Comparison of ENCODE assay signal across 35 cellular contexts in the genomic region with DNA sequence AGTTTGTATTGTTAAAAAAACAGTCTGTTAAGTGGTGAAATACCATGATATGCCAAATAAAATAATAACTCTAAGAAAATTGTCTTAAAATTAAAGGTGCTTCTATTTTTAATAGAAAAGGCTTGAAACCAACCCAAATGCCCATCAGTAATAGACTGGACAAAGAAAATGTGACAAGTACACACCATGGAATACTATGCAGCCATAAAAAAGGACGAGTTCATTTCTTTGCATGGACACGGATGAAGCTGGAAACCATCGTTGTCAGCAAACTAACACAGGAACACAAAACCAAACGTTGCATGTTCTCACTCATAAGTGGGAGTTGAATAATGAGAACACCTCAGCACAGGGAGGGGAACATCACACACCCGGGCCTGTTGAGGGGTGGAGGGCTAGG. TPM values are rescaled to one million over a fixed set of nuclear protein-coding genes. Genes with fewer than 3 reads are reported as not detected.
"Had no signal": no experiment of that assay in that cellular context is flagged by ENCODE, and none has a peak within 500 bp of the region (broad histone marks: within the 10 kb centered on the region; RNA-seq: fewer than 3 reads in every experiment).

No MANE protein-coding gene starts in this region.

- H3K4me1 ChIP-seq: adrenal gland, ascending aorta, body of pancreas, breast epithelium had no signal

- DNase-seq: activated effector memory CD4-positive, alpha-beta T cell treated with anti-CD3 and anti-CD28 coated beads, Interleukin-2, amount 50 U/mL, for 16 hours; activated effector memory CD4-positive, alpha-beta T cell treated with Interleukin-2 at 50 U/mL for 16 hours; activated gamma-delta T cell; activated gamma-delta T cell treated with Interleukin-2 at 50 U/mL for 16 hours; activated naive CD4-positive, alpha-beta T cell; activated naive CD4-positive, alpha-beta T cell treated with anti-CD3 and anti-CD28 coated beads for 36 hours; activated naive CD4-positive, alpha-beta T cell treated with anti-CD3 and anti-CD28 coated beads, Interleukin-2, amount 10 ng/mL, durations not matched to agents 7 days and 5 days; activated naive CD4-positive, alpha-beta T cell treated with anti-CD3 and anti-CD28 coated beads, Interleukin-2, amount 50 U/mL, for 16 hours; activated naive CD4-positive, alpha-beta T cell treated with Interleukin-2 at 50 U/mL for 16 hours; activated naive CD8-positive, alpha-beta T cell treated with anti-CD3 and anti-CD28 coated beads for 36 hours; activated naive CD8-positive, alpha-beta T cell treated with anti-CD3 and anti-CD28 coated beads, Interleukin-2, amount 10 ng/mL, durations not matched to agents 7 days and 5 days; activated naive CD8-positive, alpha-beta T cell treated with anti-CD3 and anti-CD28 coated beads, Interleukin-2, amount 50 U/mL, for 24 hours; activated T-cell treated with anti-CD3 and anti-CD28 coated beads, Interleukin-2, amount 50 U/mL, for 24 hours; activated T-cell treated with anti-CD3 and anti-CD28 coated beads, Interleukin-2, amount 50 U/mL, for 4 hours; activated T-cell treated with anti-CD3 and anti-CD28 coated beads, Interleukin-2, amount 50 U/mL, for 48 hours; activated T-cell treated with anti-CD3 and anti-CD28 coated beads, Interleukin-2, amount 50 U/mL, for 72 hours; adrenal gland; amniotic stem cell; amygdala; anterior cingulate cortex; aorta; body of pancreas; brain microvascular endothelial cell; caudate nucleus; central memory CD4-positive, alpha-beta T cell; cerebellar nuclear complex had no signal

- H3K4me3 ChIP-seq: adrenal gland, ascending aorta, body of pancreas, breast epithelium, cardiac muscle cell had no signal

- H3K27ac ChIP-seq: adrenal gland, ascending aorta, body of pancreas, brain microvascular endothelial cell, breast epithelium, cardiac muscle cell had no signal

- H3K27me3 ChIP-seq: ascending aorta, body of pancreas, brain microvascular endothelial cell, breast epithelium had no signal

- H3K9me3 ChIP-seq: adrenal gland, ascending aorta, body of pancreas, breast epithelium had no signal

- H3K36me3 ChIP-seq: adrenal gland, ascending aorta, brain microvascular endothelial cell, breast epithelium, cardiac muscle cell had no signal

- FAIRE-seq: astrocyte, bronchial epithelial cell had no signal

- ATAC-seq: activated naive CD4-positive, alpha-beta T cell treated with anti-CD3 and anti-CD28 coated beads, Interleukin-2, amount 50 U/mL, for 72 hours; activated naive CD8-positive, alpha-beta T cell treated with anti-CD3 and anti-CD28 coated beads, Interleukin-2, amount 50 U/mL, for 24 hours; activated T-cell treated with anti-CD3 and anti-CD28 coated beads, Interleukin-2, amount 50 U/mL, for 4 hours; activated T-cell treated with anti-CD3 and anti-CD28 coated beads, Interleukin-2, amount 50 U/mL, for 72 hours; activated T-helper 17 cell treated with anti-CD3 and anti-CD28 coated beads, Interleukin-2, amount 50 U/mL, for 72 hours; body of pancreas had no signal

RNA-seq across cellular contexts. Expression of gene CNTNAP2, which starts 7.1 kb away (rescaled TPM):
- total RNA-seq: activated naive CD4-positive, alpha-beta T cell treated with anti-CD3 and anti-CD28 coated beads, Interleukin-2, amount 50 U/mL, for 72 hours; activated naive CD8-positive, alpha-beta T cell treated with anti-CD3 and anti-CD28 coated beads, Interleukin-2, amount 10 ng/mL, durations not matched to agents 7 days and 5 days; activated T-cell treated with anti-CD3 and anti-CD28 coated beads, Interleukin-2, amount 50 U/mL, for 4 hours; activated T-cell treated with anti-CD3 and anti-CD28 coated beads, Interleukin-2, amount 50 U/mL, for 72 hours; activated T-helper 1 cell treated with anti-CD3 and anti-CD28 coated beads, Interleukin-12 subunit alpha, Interleukin-12 subunit beta, Interleukin-2, Interleukin-4 antibody, amounts not matched to agents 30 ng/mL and 10 ng/mL and 1 ng/mL, durations not matched to agents 14 hours and 24 hours and 36 hours; activated T-helper 17 cell treated with anti-CD3 and anti-CD28 coated beads, Interleukin-2, amount 50 U/mL, for 72 hours; activated T-helper 2 cell treated with anti-CD3 and anti-CD28 coated beads, Interferon-gamma antibody, Interleukin-2, Interleukin-4, amounts not matched to agents 10 μg/mL and 5 μg/mL and 100 μg/mL, durations not matched to agents 14 hours and 24 hours and 36 hours; aorta; ascending aorta had no signal
- polyA plus RNA-seq: aorta had no signal
